7 cellular contexts compared by ENCODE assay signal in the genomic region with DNA sequence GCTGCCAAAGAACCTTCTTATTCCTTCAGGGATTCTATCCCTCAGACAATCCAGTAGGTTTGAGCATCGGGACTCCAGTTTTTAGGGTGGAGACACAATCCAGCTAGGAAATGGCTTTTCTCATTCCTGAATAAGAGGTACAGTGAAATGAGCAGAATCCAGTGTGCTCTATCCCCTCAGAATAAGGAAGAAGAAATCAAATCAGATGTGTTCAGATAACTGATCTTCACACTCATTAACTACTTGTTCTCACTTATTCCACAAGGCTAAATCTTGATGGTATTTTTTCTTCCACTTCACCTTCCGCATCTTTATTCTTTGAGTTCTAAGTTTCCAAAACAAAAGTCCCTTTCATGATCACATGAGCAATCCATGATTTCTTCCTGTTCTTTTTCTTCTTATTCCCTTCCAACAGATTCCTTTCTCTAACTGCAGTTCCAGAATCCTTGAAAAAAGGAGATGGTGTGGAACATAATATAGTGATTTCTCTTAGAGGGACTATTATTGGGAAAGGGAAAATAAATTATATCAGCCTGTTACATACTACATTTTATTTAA. TPM values are rescaled to one million over a fixed set of nuclear protein-coding genes. Genes with fewer than 3 reads are reported as not detected.
DNase-seq lines count a peak whose midpoint lies in the region; ATAC-seq, FAIRE-seq and TF ChIP-seq lines count a peak whose summit lies in the region.

No MANE protein-coding gene starts in this region.

- H3F3A ChIP-seq in GM23338 (replicated peaks; ENCODE audit: low read depth) (peaks cover 11% of the 10 kb centered on the region), smooth muscle cell (ENCODE audit: low read depth) (peaks cover 5% of the 10 kb centered on the region)

- no peaks in the 10 kb centered on the region; the same call in 2 of the 3 replicates for H3K36me3 Mint-ChIP-seq in GM23338 (ENCODE audit: low read depth)

- in situ Hi-C loops in SK-MEL-5 (cut with HindIII; ENCODE audit: low pct_unique_long_range_greater_than_20kb, low sequenced_read_pairs): no loop called here

- peak; percentile 11 for DNase-seq in GM23338 (ENCODE audit: low spot score)
- DNase-seq in SK-MEL-5 (ENCODE audit: low read depth, low spot score): peak; percentile 23
- DNase-seq in fibroblast of villous mesenchyme (ENCODE audit: low read depth): no peak
- DNase-seq in smooth muscle cell (lab: John Stamatoyannopoulos, UW; ENCODE audit: unreplicated experiment): no peak
- no peak for DNase-seq in urothelium cell line (ENCODE audit: low spot score)
- no peak for DNase-seq in activated CD8-positive, alpha-beta memory T cell treated with anti-CD3 and anti-CD28 coated beads, Interleukin-2, amount 50 U/mL, for 48 hours

- no peak for FAIRE-seq in urothelium cell line (lab: Jason Lieb, UNC)

- H3K27ac Mint-ChIP-seq in GM23338: peak overlapping the region; percentile 83

- H3K36me3 ChIP-seq in GM23338 (ENCODE audit: insufficient read depth): no peaks in the 10 kb centered on the region
- no peaks in the 10 kb centered on the region for H3K36me3 ChIP-seq in smooth muscle cell (ENCODE audit: low read depth)

- peak overlapping the region; percentile 61 for H3K9ac ChIP-seq in smooth muscle cell (ENCODE audit: low read depth)

- WGBS in smooth muscle cell (ENCODE audit: low lambda C conversion rate): 91% methylated on average over 2 of the region's 2 CpGs

- H3K4me1 ChIP-seq in GM23338 (ENCODE audit: insufficient read depth) (peaks cover 9% of the 10 kb centered on the region), smooth muscle cell (ENCODE audit: low read depth) (peaks cover 5% of the 10 kb centered on the region)

- H3K79me2 ChIP-seq in GM23338 (replicated peaks; ENCODE audit: insufficient read depth) (peaks cover 8% of the 10 kb centered on the region), smooth muscle cell (ENCODE audit: low read depth) (peaks cover 10% of the 10 kb centered on the region)

- H4K20me1 ChIP-seq in GM23338 (replicated peaks; ENCODE audit: insufficient read depth) (no peaks in the 10 kb centered on the region), smooth muscle cell (ENCODE audit: low read depth) (no peaks in the 10 kb centered on the region)

- ATAC-seq in GM23338 (no peak), HG03159 (IDR thresholded peaks at IDR 0.05; ENCODE audit: unreplicated experiment) (no peak)

- TF ChIP-seq CTCF in GM23338 (conservative IDR thresholded peaks at IDR 0.05; ENCODE audit: low read depth in 2 of 2) (no peak), fibroblast of villous mesenchyme (IDR thresholded peaks at IDR 0.05; ENCODE audit: insufficient read depth, low read depth, low read length) (no peak), smooth muscle cell (IDR thresholded peaks at IDR 0.05; ENCODE audit: borderline replicate concordance, insufficient read depth, poor library complexity, severe bottlenecking) (no peak)

- no peaks in the 10 kb centered on the region for H3K9me2 ChIP-seq in GM23338 (ENCODE audit: insufficient read depth)

- H3K4me3 Mint-ChIP-seq in GM23338: peak overlapping the region; percentile 80

- peaks cover 6% of the 10 kb centered on the region for H3K4me1 Mint-ChIP-seq in GM23338

- H3K9me3 Mint-ChIP-seq in GM23338: no peaks in the 10 kb centered on the region

- H3K4me3 ChIP-seq in GM23338 (peak overlapping the region; percentile 61), fibroblast of villous mesenchyme (ENCODE audit: low read depth, low read length) (peak overlapping the region; percentile 48), smooth muscle cell (no peak overlapping the region)

- H3K27ac ChIP-seq in GM23338 (ENCODE audit: low read depth): peak overlapping the region; percentile 94
- peak overlapping the region; percentile 76 for H3K27ac ChIP-seq in smooth muscle cell (ENCODE audit: low read depth)

- H2AFZ ChIP-seq in GM23338 (peak overlapping the region; percentile 12; the same call in 1 of the 2 replicates), smooth muscle cell (ENCODE audit: low read depth) (peak overlapping the region; percentile 86)

- H3K4me2 ChIP-seq in GM23338 (peak overlapping the region; percentile 79), smooth muscle cell (peak overlapping the region; percentile 12)

- peaks cover 14% of the 10 kb centered on the region for H3K27me3 Mint-ChIP-seq in GM23338 (ENCODE audit: insufficient read depth, low read depth, poor library complexity)

- H3K27me3 ChIP-seq in GM23338 (ENCODE audit: insufficient read depth) (no peaks in the 10 kb centered on the region), smooth muscle cell (ENCODE audit: low read depth) (peaks cover 9% of the 10 kb centered on the region)

- no peaks in the 10 kb centered on the region for H3K9me3 ChIP-seq in smooth muscle cell (replicated peaks; ENCODE audit: low read depth)

TF ChIP-seq in GM23338, 12 proteins besides CTCF, POLR2A, EP300 and RAD21 (continues in another document):
- TF ChIP-seq JUNB (IDR thresholded peaks at IDR 0.05; ENCODE audit: unreplicated experiment) (no peak), ZNF114 (CRISPR knock-in tag; IDR thresholded peaks at IDR 0.05) (no peak), ZNF331 (CRISPR knock-in tag; IDR thresholded peaks at IDR 0.05; ENCODE audit: low read depth) (no peak), NANOG (IDR thresholded peaks at IDR 0.05; ENCODE audit: borderline replicate concordance) (no peak)

RNA-seq across cellular contexts. Expression of a gene that starts 1.7 kb away (rescaled TPM):
- 15.9 and 17.4 TPM in 2 replicates for total RNA-seq in GM23338 (2014; rRNA removed; shearing (Covaris generic))
- polyA plus RNA-seq in GM23338 (2016; fragmentation: Nextera tagmentation; extraction: Ambion mirVana) (3.9 and 4.7 TPM in 2 replicates), smooth muscle cell (2.1 and 2.9 TPM in 2 replicates)
- total RNA-seq in SK-MEL-5 (2014; rRNA removed; shearing (Covaris generic)): 1.9 and 2.2 TPM in 2 replicates
- polyA plus RNA-seq in SK-MEL-5 (2015; cell fraction: cytosol; rRNA removed): 1.3 and 1.5 TPM in 2 replicates
- 0.90 TPM in 1 of 2 replicates, not detected in the other for polyA plus RNA-seq in SK-MEL-5 (2015; cell fraction: nucleus; rRNA removed)
- total RNA-seq in fibroblast of villous mesenchyme (27.4 and 47.5 TPM in 2 replicates), smooth muscle cell (3.4 and 4.6 TPM in 2 replicates)

RNA-seq across cellular contexts. Expression of a gene that starts 4.0 kb away (rescaled TPM):
- 37.6 and 45.2 TPM in 2 replicates for total RNA-seq in GM23338 (2014; rRNA removed; shearing (Covaris generic))
- 85.7 and 93.1 TPM in 2 replicates for polyA plus RNA-seq in GM23338 (2016; fragmentation: Nextera tagmentation; extraction: Ambion mirVana)
- 15.9 and 16.7 TPM in 2 replicates for total RNA-seq in SK-MEL-5 (2014; rRNA removed; shearing (Covaris generic))
- 9.9 and 14.8 TPM in 2 replicates for polyA plus RNA-seq in SK-MEL-5 (2015; cell fraction: cytosol; rRNA removed)
- 48.1 and 57.8 TPM in 2 replicates for polyA plus RNA-seq in SK-MEL-5 (2015; cell fraction: nucleus; rRNA removed)
- 35.8 and 42.7 TPM in 2 replicates for total RNA-seq in fibroblast of villous mesenchyme
- 21.0 and 22.2 TPM in 2 replicates for total RNA-seq in smooth muscle cell
- 40.8 and 45.3 TPM in 2 replicates for polyA plus RNA-seq in smooth muscle cell

RNA-seq across cellular contexts. Expression of a gene that starts 50.1 kb away (rescaled TPM):
- 15.8 and 24.4 TPM in 2 replicates for total RNA-seq in GM23338 (2014; rRNA removed; shearing (Covaris generic))
- polyA plus RNA-seq in GM23338 (2016; fragmentation: Nextera tagmentation; extraction: Ambion mirVana) (19.3 and 21.5 TPM in 2 replicates), smooth muscle cell (63.6 and 64.4 TPM in 2 replicates)
- total RNA-seq in SK-MEL-5 (2014; rRNA removed; shearing (Covaris generic)): 18.2 and 21.6 TPM in 2 replicates
- polyA plus RNA-seq in SK-MEL-5 (2015; cell fraction: cytosol; rRNA removed): 10.0 and 12.8 TPM in 2 replicates
- 19.9 and 46.4 TPM in 2 replicates for polyA plus RNA-seq in SK-MEL-5 (2015; cell fraction: nucleus; rRNA removed)
- total RNA-seq in fibroblast of villous mesenchyme (44.5 and 54.8 TPM in 2 replicates), smooth muscle cell (59.6 and 65.3 TPM in 2 replicates)

Comparison
In these comparisons a context has a peak if more than half of its experiments do, and no peak if none do; other contexts are left out.
1. DNase-seq: peak in GM23338 (single experiment) and SK-MEL-5 (single experiment); none in fibroblast of villous mesenchyme (single experiment), smooth muscle cell (single experiment), urothelium cell line (single experiment) and activated CD8-positive, alpha-beta memory T cell treated with anti-CD3 and anti-CD28 coated beads, Interleukin-2, amount 50 U/mL, for 48 hours (single experiment).